ENCODE assay signal across 12 cellular contexts in genomic region chr10:29443745-29444523, GRCh38.
DNase-seq lines count a peak whose midpoint lies in the region; TF ChIP-seq lines count a peak whose summit lies in the region.
"Had no signal": no experiment of that assay in that cellular context is flagged by ENCODE, and none has a peak within 500 bp of the region (broad histone marks: within the 10 kb centered on the region; RNA-seq: fewer than 3 reads in every experiment).

No MANE protein-coding gene starts in this region.

- H3K27ac ChIP-seq in esophagus muscularis mucosa (replicated peaks in 1 of 4) (no peak overlapping the region), hepatocyte (no peak overlapping the region)
- H3K27ac ChIP-seq: left ventricle myocardium inferior had no signal

- no peaks in the 10 kb centered on the region for H3K9me2 ChIP-seq in hepatocyte (replicated peaks; ENCODE audit: insufficient read depth)

- TF ChIP-seq EP300 in esophagus muscularis mucosa (IDR thresholded peaks at IDR 0.05), result no peak

- no peak overlapping the region for H2AFZ ChIP-seq in hepatocyte

- in situ Hi-C loops in ACHN (cut with HindIII; ENCODE audit: low pct_ligation_motif_present, low pct_unique_long_range_greater_than_20kb, low sequenced_read_pairs), result no loop called here

- DNase-seq in A172 (ENCODE audit: low spot score), result peak; percentile 25
- DNase-seq in H4 (ENCODE audit: low spot score), result peak; percentile 9
- peak; percentile 29 for DNase-seq in OCI-M1 (lab: John Stamatoyannopoulos, UW)
- DNase-seq in epithelial cell of esophagus (ENCODE audit: low read depth), result peak; percentile 78
- DNase-seq in esophagus muscularis mucosa (ENCODE audit: extremely low spot score), result no peak
- DNase-seq in ACHN, result no peak
- no peak for DNase-seq in AG08395 (ENCODE audit: low spot score)
- no peak for DNase-seq in hepatocyte (ENCODE audit: low spot score)
- DNase-seq: activated CD4-positive, alpha-beta T cell treated with anti-CD3 and anti-CD28 coated beads for 48 hours; glutamatergic neuron; left ventricle myocardium inferior; NCI-H1930 had no signal

- 96% methylated on average over 5 of the region's 5 CpGs for WGBS in esophagus muscularis mucosa
- 93% methylated on average over 5 of the region's 5 CpGs for WGBS in hepatocyte (ENCODE audit: low lambda C conversion rate, missing lambda C conversion rate)

- H3K4me1 ChIP-seq in esophagus muscularis mucosa (peaks cover 6 to 48% (median 33%) of the 10 kb centered on the region in 4 donors), hepatocyte (ENCODE audit: insufficient read depth) (no peaks in the 10 kb centered on the region)

- no peak overlapping the region for H3K4me2 ChIP-seq in hepatocyte

- TF ChIP-seq POLR2A in esophagus muscularis mucosa (IDR thresholded peaks at IDR 0.05; ENCODE audit: low read depth), result no peak

- H3K27me3 ChIP-seq in esophagus muscularis mucosa, result no peaks in the 10 kb centered on the region
- H3K27me3 ChIP-seq in hepatocyte, result no peaks in the 10 kb centered on the region

- H3K4me3 ChIP-seq in epithelial cell of esophagus (ENCODE audit: low read length) (no peak overlapping the region), esophagus muscularis mucosa (no peak overlapping the region), hepatocyte (no peak overlapping the region)
- H3K4me3 ChIP-seq: left ventricle myocardium inferior had no signal

- intact Hi-C loops in esophagus muscularis mucosa (cut with DNase I), result no loop called here

- TF ChIP-seq CTCF in epithelial cell of esophagus (IDR thresholded peaks at IDR 0.05; ENCODE audit: insufficient read depth, low read depth, low read length, missing control alignments) (no peak), esophagus muscularis mucosa (IDR thresholded peaks at IDR 0.05) (no peak), hepatocyte (IDR thresholded peaks at IDR 0.05; ENCODE audit: poor library complexity) (no peak)

- no peaks in the 10 kb centered on the region for H4K20me1 ChIP-seq in hepatocyte (ENCODE audit: insufficient read depth, poor library complexity, severe bottlenecking)

- no peaks in the 10 kb centered on the region for H3K79me2 ChIP-seq in hepatocyte

- H3K9me3 ChIP-seq in esophagus muscularis mucosa (peaks cover 0 to 5% (median under 1%) of the 10 kb centered on the region in 4 donors), hepatocyte (ENCODE audit: low read depth) (no peaks in the 10 kb centered on the region)

- no peaks in the 10 kb centered on the region for H3K36me3 ChIP-seq in esophagus muscularis mucosa
- H3K36me3 ChIP-seq in hepatocyte (replicated peaks; ENCODE audit: insufficient read depth, low read depth), result no peaks in the 10 kb centered on the region
- H3K36me3 ChIP-seq: left ventricle myocardium inferior had no signal

Comparison
In these comparisons a context has a peak if more than half of its experiments do, and no peak if none do; other contexts are left out.
1. DNase-seq: peak in A172 (single experiment), H4 (single experiment), OCI-M1 (single experiment) and epithelial cell of esophagus (single experiment); none in esophagus muscularis mucosa (single experiment), ACHN (single experiment), AG08395 (single experiment) and hepatocyte (single experiment).